ENCODE assay signal across 14 cellular contexts in genomic region chr16:87851141-87851587, GRCh38. TPM values are rescaled to one million over a fixed set of nuclear protein-coding genes. Genes with fewer than 3 reads are reported as not detected.
DNase-seq lines count a peak whose midpoint lies in the region; ATAC-seq and TF ChIP-seq lines count a peak whose summit lies in the region.
"Had no signal": no experiment of that assay in that cellular context is flagged by ENCODE, and none has a peak within 500 bp of the region (broad histone marks: within the 10 kb centered on the region; RNA-seq: fewer than 3 reads in every experiment).

No MANE protein-coding gene starts in this region.

- peaks cover 50% of the 10 kb centered on the region for H3K36me3 ChIP-seq in Karpas-422 (ENCODE audit: insufficient read depth, low read length)
- H3K36me3 ChIP-seq in endodermal cell (ENCODE audit: control insufficient read depth, insufficient read depth, low read length), result peaks cover 97% of the 10 kb centered on the region

- peaks cover 49% of the 10 kb centered on the region for H3K4me1 Mint-ChIP-seq in activated T-cell treated with anti-CD3 and anti-CD28 coated beads, Interleukin-2, amount 50 U/mL, for 24 hours (ENCODE audit: low read depth)
- H3K4me1 Mint-ChIP-seq in endodermal cell (peaks cover 34% of the 10 kb centered on the region), CD14-positive monocyte (peaks cover 29% of the 10 kb centered on the region)

- H2AFZ ChIP-seq in Karpas-422 (ENCODE audit: low read length), result no peak overlapping the region

- H3K4me1 ChIP-seq in Karpas-422 (ENCODE audit: low read length), result peaks cover 98% of the 10 kb centered on the region
- H3K4me1 ChIP-seq in endodermal cell (ENCODE audit: control insufficient read depth, insufficient read depth, low read length), result peaks cover 70% of the 10 kb centered on the region

- no peak for DNase-seq in activated T-cell treated with anti-CD3 and anti-CD28 coated beads, Interleukin-2, amount 50 U/mL, for 24 hours
- no peak for DNase-seq in activated T-cell treated with anti-CD3 and anti-CD28 coated beads for 4 hours
- no peak for DNase-seq in Karpas-422
- DNase-seq in endodermal cell, result no peak
- DNase-seq in retinal pigment epithelial cell (ENCODE audit: low read depth), result no peak
- DNase-seq in CD14-positive monocyte (ENCODE audit: low spot score), result no peak
- DNase-seq: erythroblast; GDM1; midbrain; NCI-H1930; stimulated activated CD4-positive, alpha-beta T cell treated with anti-CD3 and anti-CD28 coated beads, Interleukin-4, amount 100 ng/mL, for 24 hours had no signal

- no peak overlapping the region for H3K4me3 Mint-ChIP-seq in activated T-cell treated with anti-CD3 and anti-CD28 coated beads, Interleukin-2, amount 50 U/mL, for 24 hours
- H3K4me3 Mint-ChIP-seq in endodermal cell, result no peak overlapping the region
- H3K4me3 Mint-ChIP-seq in CD14-positive monocyte, result no peak overlapping the region
- H3K4me3 Mint-ChIP-seq: central memory CD8-positive, alpha-beta T cell had no signal

- H3K79me2 ChIP-seq in Karpas-422 (ENCODE audit: low read length), result peaks cover 98% of the 10 kb centered on the region

- TF ChIP-seq CTCF in endodermal cell (conservative IDR thresholded peaks at IDR 0.05) (no peak), retinal pigment epithelial cell (conservative IDR thresholded peaks at IDR 0.05; ENCODE audit: low read depth, low read length) (peak; percentile 3), CD14-positive monocyte (IDR thresholded peaks at IDR 0.05) (no peak)

- H3K9me2 ChIP-seq in Karpas-422 (replicated peaks; ENCODE audit: insufficient read depth, low read length), result no peaks in the 10 kb centered on the region

- peaks cover 97% of the 10 kb centered on the region for H4K20me1 ChIP-seq in Karpas-422 (ENCODE audit: insufficient read depth, low read depth, low read length)

- H3K27ac Mint-ChIP-seq in activated T-cell treated with anti-CD3 and anti-CD28 coated beads, Interleukin-2, amount 50 U/mL, for 24 hours, result peak overlapping the region; percentile 67
- peak overlapping the region; percentile 48 for H3K27ac Mint-ChIP-seq in endodermal cell
- peak overlapping the region in 1 of 7 donors; percentile 52 for H3K27ac Mint-ChIP-seq in CD14-positive monocyte

- intact Hi-C loops in CD14-positive monocyte (cut with micrococcal nuclease), result loop anchor here (2.0 to 10.0 kb wide), 5 partner anchors 20 to 154 kb away; no protein-coding TSS in a partner anchor

- H3K9me3 Mint-ChIP-seq in activated T-cell treated with anti-CD3 and anti-CD28 coated beads, Interleukin-2, amount 50 U/mL, for 24 hours, result no peaks in the 10 kb centered on the region
- H3K9me3 Mint-ChIP-seq in endodermal cell, result no peaks in the 10 kb centered on the region
- H3K9me3 Mint-ChIP-seq in CD14-positive monocyte, result peaks cover 0 to 2% (median 0%) of the 10 kb centered on the region in 7 donors
- H3K9me3 Mint-ChIP-seq: central memory CD8-positive, alpha-beta T cell had no signal

- ATAC-seq in GM18909 (IDR thresholded peaks at IDR 0.05; ENCODE audit: poor library complexity, unreplicated experiment), result no peak
- ATAC-seq in GM18868 (IDR thresholded peaks at IDR 0.05; ENCODE audit: unreplicated experiment), result no peak

- H3K4me3 ChIP-seq in Karpas-422 (ENCODE audit: low read length) (no peak overlapping the region), endodermal cell (ENCODE audit: low read length) (no peak overlapping the region), retinal pigment epithelial cell (ENCODE audit: low read length) (no peak overlapping the region)

- H3K9ac ChIP-seq in Karpas-422 (ENCODE audit: low read length) (peak overlapping the region; percentile 43; the same call in 1 of the 2 replicates), endodermal cell (ENCODE audit: extremely low read depth, low read length, poor library complexity, severe bottlenecking) (no peak overlapping the region)

- no peaks in the 10 kb centered on the region for H3K27me3 ChIP-seq in Karpas-422 (ENCODE audit: low read length)
- no peaks in the 10 kb centered on the region for H3K27me3 ChIP-seq in endodermal cell (ENCODE audit: control insufficient read depth, insufficient read depth, low read length, poor library complexity, severe bottlenecking)

- no peaks in the 10 kb centered on the region for H3K9me3 ChIP-seq in Karpas-422 (ENCODE audit: low read length)
- no peaks in the 10 kb centered on the region for H3K9me3 ChIP-seq in endodermal cell (ENCODE audit: control insufficient read depth, low read length)

- no peaks in the 10 kb centered on the region for H3K27me3 Mint-ChIP-seq in activated T-cell treated with anti-CD3 and anti-CD28 coated beads, Interleukin-2, amount 50 U/mL, for 24 hours
- peaks cover 10% of the 10 kb centered on the region for H3K27me3 Mint-ChIP-seq in endodermal cell (ENCODE audit: insufficient read depth)
- peaks cover 3 to 6% (median 4%) of the 10 kb centered on the region in 3 donors for H3K27me3 Mint-ChIP-seq in CD14-positive monocyte (ENCODE audit: low read depth in 3 of 3)
- H3K27me3 Mint-ChIP-seq: central memory CD8-positive, alpha-beta T cell had no signal

- peak overlapping the region; percentile 3 for H3K4me2 ChIP-seq in Karpas-422 (ENCODE audit: low read depth, low read length, poor library complexity, severe bottlenecking)

- 87 to 91% methylated on average over 11 to 14 of the region's 14 CpGs for WGBS in endodermal cell (ENCODE audit: insufficient coverage in 1 of 2, insufficient read length in 1 of 2), 2 experiments

- peak overlapping the region; percentile 94 for H3K27ac ChIP-seq in Karpas-422 (ENCODE audit: low read length)
- no peak overlapping the region for H3K27ac ChIP-seq in endodermal cell (ENCODE audit: low read depth, low read length)

- H3K36me3 Mint-ChIP-seq in activated T-cell treated with anti-CD3 and anti-CD28 coated beads, Interleukin-2, amount 50 U/mL, for 24 hours (ENCODE audit: low read depth), result peaks cover 98% of the 10 kb centered on the region
- peaks cover 55% of the 10 kb centered on the region for H3K36me3 Mint-ChIP-seq in endodermal cell (ENCODE audit: low read depth)
- H3K36me3 Mint-ChIP-seq in CD14-positive monocyte, result peaks cover 17 to 23% of the 10 kb centered on the region in 2 donors

RNA-seq across cellular contexts. Expression of gene SLC7A5, which starts 18.1 kb away (rescaled TPM):
- 163 and 177 TPM in 2 replicates for total RNA-seq in Karpas-422 (2014; rRNA removed; shearing (Covaris generic); ENCODE audit: low replicate concordance)
- 100 to 1,000 TPM; 374 to 588 TPM for total RNA-seq in endodermal cell
- 144 TPM for polyA plus RNA-seq in endodermal cell (2013, experiment 1 of 2)
- polyA plus RNA-seq in endodermal cell (2013, experiment 2 of 2), result 134 TPM
- polyA plus RNA-seq in CD14-positive monocyte, result 1 to 10 TPM in 1 of 2 donors, under 1 TPM in 1; 0.40 to 1.1 TPM
